Comparison of ENCODE assay signal across 8 cellular contexts in genomic region chr5:141681695-141682641, GRCh38. TPM values are rescaled to one million over a fixed set of nuclear protein-coding genes. Genes with fewer than 3 reads are reported as not detected.
DNase-seq lines count a peak whose midpoint lies in the region; ATAC-seq lines count a peak whose summit lies in the region.

A gene with protein sequence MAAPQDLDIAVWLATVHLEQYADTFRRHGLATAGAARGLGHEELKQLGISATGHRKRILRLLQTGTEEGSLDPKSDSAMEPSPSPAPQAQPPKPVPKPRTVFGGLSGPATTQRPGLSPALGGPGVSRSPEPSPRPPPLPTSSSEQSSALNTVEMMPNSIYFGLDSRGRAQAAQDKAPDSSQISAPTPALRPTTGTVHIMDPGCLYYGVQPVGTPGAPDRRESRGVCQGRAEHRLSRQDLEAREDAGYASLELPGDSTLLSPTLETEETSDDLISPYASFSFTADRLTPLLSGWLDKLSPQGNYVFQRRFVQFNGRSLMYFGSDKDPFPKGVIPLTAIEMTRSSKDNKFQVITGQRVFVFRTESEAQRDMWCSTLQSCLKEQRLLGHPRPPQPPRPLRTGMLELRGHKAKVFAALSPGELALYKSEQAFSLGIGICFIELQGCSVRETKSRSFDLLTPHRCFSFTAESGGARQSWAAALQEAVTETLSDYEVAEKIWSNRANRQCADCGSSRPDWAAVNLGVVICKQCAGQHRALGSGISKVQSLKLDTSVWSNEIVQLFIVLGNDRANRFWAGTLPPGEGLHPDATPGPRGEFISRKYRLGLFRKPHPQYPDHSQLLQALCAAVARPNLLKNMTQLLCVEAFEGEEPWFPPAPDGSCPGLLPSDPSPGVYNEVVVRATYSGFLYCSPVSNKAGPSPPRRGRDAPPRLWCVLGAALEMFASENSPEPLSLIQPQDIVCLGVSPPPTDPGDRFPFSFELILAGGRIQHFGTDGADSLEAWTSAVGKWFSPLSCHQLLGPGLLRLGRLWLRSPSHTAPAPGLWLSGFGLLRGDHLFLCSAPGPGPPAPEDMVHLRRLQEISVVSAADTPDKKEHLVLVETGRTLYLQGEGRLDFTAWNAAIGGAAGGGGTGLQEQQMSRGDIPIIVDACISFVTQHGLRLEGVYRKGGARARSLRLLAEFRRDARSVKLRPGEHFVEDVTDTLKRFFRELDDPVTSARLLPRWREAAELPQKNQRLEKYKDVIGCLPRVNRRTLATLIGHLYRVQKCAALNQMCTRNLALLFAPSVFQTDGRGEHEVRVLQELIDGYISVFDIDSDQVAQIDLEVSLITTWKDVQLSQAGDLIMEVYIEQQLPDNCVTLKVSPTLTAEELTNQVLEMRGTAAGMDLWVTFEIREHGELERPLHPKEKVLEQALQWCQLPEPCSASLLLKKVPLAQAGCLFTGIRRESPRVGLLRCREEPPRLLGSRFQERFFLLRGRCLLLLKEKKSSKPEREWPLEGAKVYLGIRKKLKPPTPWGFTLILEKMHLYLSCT (N-terminal part only) (minus strand): TSS chr5:141682230. CDS start chr5:141680486, 1,744 bp downstream.

- H3K27me3 Mint-ChIP-seq in activated T-cell treated with anti-CD3 and anti-CD28 coated beads, Interleukin-2, amount 50 U/mL, for 72 hours (ENCODE audit: low read depth) = no peaks in the 10 kb centered on the region

- peak within 1 kb of the TSS; percentile 77 for H3K27ac Mint-ChIP-seq in activated T-cell treated with anti-CD3 and anti-CD28 coated beads, Interleukin-2, amount 50 U/mL, for 72 hours

- H3K9me3 Mint-ChIP-seq in activated T-cell treated with anti-CD3 and anti-CD28 coated beads, Interleukin-2, amount 50 U/mL, for 72 hours = no peaks in the 10 kb centered on the region

- peak; percentile 89 to 90 for ATAC-seq in activated T-cell treated with anti-CD3 and anti-CD28 coated beads, Interleukin-2, amount 50 U/mL, for 72 hours (replicated peaks in 1 of 2)
- ATAC-seq in esophagus mucosa (peak; percentile 94), GM19452 (IDR thresholded peaks at IDR 0.05; ENCODE audit: unreplicated experiment) (no peak)

- peak within 1 kb of the TSS; percentile 78 to 80 for H3K4me3 Mint-ChIP-seq in activated T-cell treated with anti-CD3 and anti-CD28 coated beads, Interleukin-2, amount 50 U/mL, for 72 hours

- no peaks in the 10 kb centered on the region for H3K36me3 Mint-ChIP-seq in activated T-cell treated with anti-CD3 and anti-CD28 coated beads, Interleukin-2, amount 50 U/mL, for 72 hours (ENCODE audit: insufficient read depth in 2 of 2)

- peak; percentile 69 for DNase-seq in GM04504 (ENCODE audit: low read depth)
- peak; percentile 36 for DNase-seq in NCI-H510A treated with DMSO at 0.1 percent for 48 hours (lab: John Stamatoyannopoulos, UW)
- peak; percentile 59 to 60 for DNase-seq in activated T-cell treated with anti-CD3 and anti-CD28 coated beads, Interleukin-2, amount 50 U/mL, for 72 hours
- DNase-seq in midbrain (lab: John Stamatoyannopoulos, UW) = peak; percentile 12
- peak; percentile 71 for DNase-seq in stromal cell of bone marrow (ENCODE audit: low read depth)
- DNase-seq in NCI-H187 treated with DMSO at 0.1 percent for 48 hours (lab: John Stamatoyannopoulos, UW) = no peak

- peaks cover 24% of the 10 kb centered on the region for H3K4me1 Mint-ChIP-seq in activated T-cell treated with anti-CD3 and anti-CD28 coated beads, Interleukin-2, amount 50 U/mL, for 72 hours (ENCODE audit: low read depth)

RNA-seq across cellular contexts. Expression of the gene that starts here (rescaled TPM):
- 1 to 10 TPM; 3.2 to 4.1 TPM for total RNA-seq in activated T-cell treated with anti-CD3 and anti-CD28 coated beads, Interleukin-2, amount 50 U/mL, for 72 hours
- total RNA-seq in esophagus mucosa = 3.3 TPM
